In the genomic region with DNA sequence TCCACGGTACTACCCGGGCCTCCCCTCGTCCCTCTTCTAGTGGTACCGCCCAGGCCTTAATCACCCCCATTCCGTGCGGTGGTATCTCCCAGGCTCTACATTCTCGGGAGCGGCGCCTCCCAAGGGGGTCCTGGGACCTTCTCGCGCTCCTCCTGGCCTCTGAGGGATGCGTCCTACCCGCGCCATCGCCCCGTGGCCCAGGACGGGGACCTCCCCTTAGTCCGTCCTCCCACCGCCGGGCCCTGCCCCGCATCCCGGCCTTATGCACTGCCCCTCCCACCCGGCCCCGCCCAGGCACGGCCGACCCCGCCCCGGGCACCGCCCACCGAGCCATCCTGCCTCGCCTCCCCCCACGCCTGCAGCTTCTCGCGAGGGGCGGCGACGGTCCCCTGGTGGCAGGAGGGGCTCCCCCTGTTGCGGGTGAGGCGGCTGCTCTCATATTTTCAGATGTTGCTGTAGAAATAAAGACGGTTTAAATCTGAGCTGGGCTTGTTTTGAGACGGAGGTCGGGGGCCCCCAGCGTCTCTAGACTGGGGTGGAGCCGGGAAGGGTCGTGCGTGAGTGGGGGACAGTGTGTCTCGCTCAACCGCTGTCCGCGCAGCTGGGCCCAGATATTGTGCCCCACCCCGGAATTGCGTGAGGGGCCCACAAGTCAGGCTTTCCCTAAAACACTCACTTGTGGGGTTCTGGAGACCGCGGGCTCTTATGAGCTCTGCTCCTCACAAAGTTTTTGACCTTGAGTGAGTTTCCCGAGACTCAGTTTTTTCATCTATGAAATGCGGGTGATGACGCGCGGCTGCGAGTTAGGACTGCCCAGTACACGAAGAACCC, we compare ENCODE assay signal across 8 cellular contexts. TPM values are rescaled to one million over a fixed set of nuclear protein-coding genes. Genes with fewer than 3 reads are reported as not detected.
DNase-seq lines count a peak whose midpoint lies in the region; ATAC-seq and TF ChIP-seq lines count a peak whose summit lies in the region.

No MANE protein-coding gene starts in this region.

- H3K4me3 Mint-ChIP-seq in IgD-negative memory B cell: peak overlapping the region; percentile 91 to 96 (median 94)
- peak overlapping the region; percentile 95 for H3K4me3 Mint-ChIP-seq in activated naive CD4-positive, alpha-beta T cell treated with anti-CD3 and anti-CD28 coated beads, Interleukin-2, amount 50 U/mL, for 24 hours

- H3K9me3 Mint-ChIP-seq in IgD-negative memory B cell: no peaks in the 10 kb centered on the region
- no peaks in the 10 kb centered on the region for H3K9me3 Mint-ChIP-seq in activated naive CD4-positive, alpha-beta T cell treated with anti-CD3 and anti-CD28 coated beads, Interleukin-2, amount 50 U/mL, for 24 hours

- H3K4me3 ChIP-seq in SK-N-MC: peak overlapping the region; percentile 88

- peaks cover 6 to 21% (median 17%) of the 10 kb centered on the region in 3 donors for H3K4me1 Mint-ChIP-seq in IgD-negative memory B cell
- H3K4me1 Mint-ChIP-seq in activated naive CD4-positive, alpha-beta T cell treated with anti-CD3 and anti-CD28 coated beads, Interleukin-2, amount 50 U/mL, for 24 hours: peaks cover 39% of the 10 kb centered on the region

- peak overlapping the region; percentile 96 to 99 (median 97) for H3K27ac Mint-ChIP-seq in IgD-negative memory B cell
- H3K27ac Mint-ChIP-seq in activated naive CD4-positive, alpha-beta T cell treated with anti-CD3 and anti-CD28 coated beads, Interleukin-2, amount 50 U/mL, for 24 hours: peak overlapping the region; percentile 98

- no peaks in the 10 kb centered on the region for H3K9me3 ChIP-seq in SK-N-MC (ENCODE audit: low read depth, low read length)

- no peaks in the 10 kb centered on the region for H3K27me3 Mint-ChIP-seq in IgD-negative memory B cell
- no peaks in the 10 kb centered on the region for H3K27me3 Mint-ChIP-seq in activated naive CD4-positive, alpha-beta T cell treated with anti-CD3 and anti-CD28 coated beads, Interleukin-2, amount 50 U/mL, for 24 hours

- ATAC-seq in GM21447 (IDR thresholded peaks at IDR 0.05; ENCODE audit: unreplicated experiment) (peak; percentile 37), omental fat pad (ENCODE audit: low FRiP score) (peak; percentile 80)

- DNase-seq in DMS53 (lab: John Stamatoyannopoulos, UW) (peak; percentile 93), SK-N-MC (ENCODE audit: low read depth, low spot score) (no peak), glomerular visceral epithelial cell (ENCODE audit: extremely low spot score) (peak; percentile 80), omental fat pad (ENCODE audit: low spot score) (peak; percentile 78)

- H3K36me3 ChIP-seq in SK-N-MC (ENCODE audit: insufficient read depth, low read length): peaks cover 15% of the 10 kb centered on the region

- peak overlapping the region; percentile 89 for H3K9ac ChIP-seq in SK-N-MC (ENCODE audit: insufficient read length)

- no peak for TF ChIP-seq CTCF in omental fat pad (IDR thresholded peaks at IDR 0.05)

- peak overlapping the region; percentile 94 for H3K27ac ChIP-seq in SK-N-MC
- peak overlapping the region; percentile 95 for H3K27ac ChIP-seq in temporal lobe (ENCODE audit: low read depth, low read length)

- H3K36me3 Mint-ChIP-seq in IgD-negative memory B cell: peaks cover under 1% of the 10 kb centered on the region
- peaks cover 5% of the 10 kb centered on the region for H3K36me3 Mint-ChIP-seq in activated naive CD4-positive, alpha-beta T cell treated with anti-CD3 and anti-CD28 coated beads, Interleukin-2, amount 50 U/mL, for 24 hours

RNA-seq across cellular contexts. Expression of a gene that starts 0.8 kb away (rescaled TPM):
- polyA plus RNA-seq in IgD-negative memory B cell: 14.8 TPM
- total RNA-seq in omental fat pad (100 to 1,000 TPM in 1 of 4 donors, 10 to 100 TPM in 3; 74.0 to 107 (median 87.1) TPM), temporal lobe (34.2 TPM)

RNA-seq across cellular contexts. Expression of a gene that starts 10.1 kb away (rescaled TPM):
- 13.6 TPM for polyA plus RNA-seq in IgD-negative memory B cell
- total RNA-seq in omental fat pad: 10 to 100 TPM in 2 of 4 donors, 1 to 10 TPM in 2; 9.5 to 15.9 (median 11.9) TPM
- total RNA-seq in temporal lobe: 21.9 TPM

RNA-seq across cellular contexts. Expression of a gene that starts 10.4 kb away (rescaled TPM):
- polyA plus RNA-seq in IgD-negative memory B cell: not detected
- total RNA-seq in omental fat pad (not detected), temporal lobe (45.7 TPM)

RNA-seq across cellular contexts. Expression of a gene that starts 21.3 kb away (rescaled TPM):
- polyA plus RNA-seq in IgD-negative memory B cell: 72.5 TPM
- 100 to 1,000 TPM in 1 of 4 donors, 10 to 100 TPM in 3; 57.1 to 116 (median 63.4) TPM for total RNA-seq in omental fat pad
- total RNA-seq in temporal lobe: 17.2 TPM

RNA-seq across cellular contexts. Expression of a gene that starts 24.1 kb away (rescaled TPM):
- not detected for polyA plus RNA-seq in IgD-negative memory B cell
- total RNA-seq in omental fat pad (10 to 100 TPM in 1 of 4 donors, 1 to 10 TPM in 2, not detected in 1; 1.6 to 14.8 (median 9.1) TPM), temporal lobe (7.6 TPM)

Comparison
In these comparisons a context has a peak if more than half of its experiments do, and no peak if none do; other contexts are left out.
1. RNA of a gene that starts 10.4 kb away (total RNA-seq): 45.7 TPM in temporal lobe (single experiment); not detected in omental fat pad; every median in the first group is over 10 times any median in the second.